ENCODE assay signal across 13 cellular contexts in the genomic region with DNA sequence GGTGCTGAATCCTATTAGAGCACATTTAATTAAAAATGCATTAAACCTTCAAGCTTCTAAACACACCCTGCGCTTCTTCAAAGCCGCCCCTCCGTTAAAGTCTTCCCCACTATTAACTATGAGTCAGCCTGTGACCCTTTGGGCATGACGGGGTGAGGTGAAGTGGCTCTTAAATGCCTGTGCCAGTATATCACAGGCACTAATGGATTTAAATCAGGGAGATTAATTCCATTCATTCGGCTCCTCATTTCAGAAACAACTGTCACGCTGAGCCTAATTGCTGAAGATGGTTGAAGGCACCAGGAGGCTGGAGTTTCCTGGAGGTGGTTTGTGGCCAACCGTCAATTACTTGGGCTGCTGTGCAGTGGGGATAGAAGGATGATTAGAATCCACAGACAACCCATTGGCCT.
A peak's percentile ranks its signal among the peaks of the same experiment; 100 is the strongest.
DNase-seq lines count a peak whose midpoint lies in the region; TF ChIP-seq lines count a peak whose summit lies in the region.
"Had no signal": no experiment of that assay in that cellular context is flagged by ENCODE, and none has a peak within 500 bp of the region (broad histone marks: within the 10 kb centered on the region; RNA-seq: fewer than 3 reads in every experiment).

No MANE protein-coding gene starts in this region.

- no peaks in the 10 kb centered on the region for H3K9me3 Mint-ChIP-seq in endodermal cell
- H3K9me3 Mint-ChIP-seq: activated CD4-positive, alpha-beta memory T cell treated with anti-CD3 and anti-CD28 coated beads for 36 hours had no signal

- H3K9me3 ChIP-seq in endodermal cell (ENCODE audit: control insufficient read depth, low read length) (no peaks in the 10 kb centered on the region), adrenal gland (replicated peaks in 1 of 3) (no peaks in the 10 kb centered on the region)
- H3K9me3 ChIP-seq: heart left ventricle, upper lobe of left lung had no signal

- intact Hi-C loops in adrenal gland (cut with DNase I): no loop called here

- no peak for TF ChIP-seq CTCF in endodermal cell (conservative IDR thresholded peaks at IDR 0.05)
- no peak for TF ChIP-seq CTCF in retinal pigment epithelial cell (conservative IDR thresholded peaks at IDR 0.05; ENCODE audit: low read depth, low read length)
- no peak for TF ChIP-seq CTCF in GM13977 (IDR thresholded peaks at IDR 0.05; ENCODE audit: extremely low read depth, insufficient read depth, missing control alignments)
- no peak for TF ChIP-seq CTCF in adrenal gland (IDR thresholded peaks at IDR 0.05)

- peak; percentile 41 for DNase-seq in ELR (ENCODE audit: low read depth)
- DNase-seq in NCI-H2227 treated with DMSO at 0.1 percent for 48 hours (lab: John Stamatoyannopoulos, UW): peak; percentile 64
- DNase-seq in endodermal cell: peak; percentile 56
- peak; percentile 79 for DNase-seq in retinal pigment epithelial cell (ENCODE audit: low read depth)
- no peak for DNase-seq in GM13977 (ENCODE audit: low spot score)
- DNase-seq in adrenal gland: no peak
- DNase-seq in putamen (ENCODE audit: low spot score): no peak
- DNase-seq: activated naive CD4-positive, alpha-beta T cell treated with anti-CD3 and anti-CD28 coated beads, Interleukin-2, amount 50 U/mL, for 16 hours; effector CD4-positive, alpha-beta T cell; NCI-H774 had no signal

- no peaks in the 10 kb centered on the region for H3K36me3 Mint-ChIP-seq in endodermal cell (ENCODE audit: low read depth)
- H3K36me3 Mint-ChIP-seq: activated CD4-positive, alpha-beta memory T cell treated with anti-CD3 and anti-CD28 coated beads for 36 hours had no signal

- in situ Hi-C loops in GM13977 (cut with MboI; ENCODE audit: low pct_unique_long_range_greater_than_20kb, low sequenced_read_pairs, unreplicated experiment): no loop called here

- H3K9ac ChIP-seq in endodermal cell (ENCODE audit: extremely low read depth, low read length, poor library complexity, severe bottlenecking): no peak overlapping the region

- peaks cover 21% of the 10 kb centered on the region for H3K4me1 ChIP-seq in endodermal cell (ENCODE audit: control insufficient read depth, insufficient read depth, low read length)
- peaks cover 3 to 20% of the 10 kb centered on the region in 2 donors for H3K4me1 ChIP-seq in adrenal gland (replicated peaks in 1 of 2)

- H3K4me3 Mint-ChIP-seq in endodermal cell: no peak overlapping the region
- H3K4me3 Mint-ChIP-seq: activated CD4-positive, alpha-beta memory T cell treated with anti-CD3 and anti-CD28 coated beads for 36 hours had no signal

- H3K36me3 ChIP-seq in endodermal cell (ENCODE audit: control insufficient read depth, insufficient read depth, low read length) (no peaks in the 10 kb centered on the region), adrenal gland (replicated peaks in 1 of 2) (no peaks in the 10 kb centered on the region)
- H3K36me3 ChIP-seq: heart left ventricle, upper lobe of left lung had no signal

- H3K4me3 ChIP-seq in endodermal cell (ENCODE audit: low read length) (peak overlapping the region; percentile 34), retinal pigment epithelial cell (ENCODE audit: low read length) (no peak overlapping the region), adrenal gland (no peak overlapping the region)
- H3K4me3 ChIP-seq: heart left ventricle, upper lobe of left lung had no signal

- H3K27ac ChIP-seq in endodermal cell (ENCODE audit: low read depth, low read length): no peak overlapping the region
- H3K27ac ChIP-seq in adrenal gland: no peak overlapping the region
- H3K27ac ChIP-seq: heart left ventricle had no signal

- H3K4me1 Mint-ChIP-seq in endodermal cell: peaks cover 62% of the 10 kb centered on the region

- peaks cover 20% of the 10 kb centered on the region for H3K27me3 Mint-ChIP-seq in endodermal cell (ENCODE audit: insufficient read depth)

- H3K27me3 ChIP-seq in endodermal cell (ENCODE audit: control insufficient read depth, insufficient read depth, low read length, poor library complexity, severe bottlenecking): no peaks in the 10 kb centered on the region
- H3K27me3 ChIP-seq in adrenal gland: no peaks in the 10 kb centered on the region
- H3K27me3 ChIP-seq: upper lobe of left lung had no signal

- TF ChIP-seq POLR2A in adrenal gland (IDR thresholded peaks at IDR 0.05): no peak

- 87 to 88% methylated on average over 3 to 7 of the region's 7 CpGs for WGBS in endodermal cell (ENCODE audit: insufficient coverage in 1 of 2, insufficient read length in 1 of 2), 2 experiments
- WGBS in adrenal gland, 4 donors: 73 to 82% (median 78%) methylated on average over 7 of the region's 7 CpGs

- H3K27ac Mint-ChIP-seq in endodermal cell: peak overlapping the region; percentile 86
- H3K27ac Mint-ChIP-seq: activated CD4-positive, alpha-beta memory T cell treated with anti-CD3 and anti-CD28 coated beads for 36 hours had no signal

Comparison
In these comparisons a context has a peak if more than half of its experiments do, and no peak if none do; other contexts are left out.
1. DNase-seq: peak in ELR (single experiment), NCI-H2227 treated with DMSO at 0.1 percent for 48 hours (single experiment), endodermal cell (single experiment) and retinal pigment epithelial cell (single experiment); none in GM13977 (single experiment), adrenal gland (0 of 7) and putamen (single experiment).